Comparison of ENCODE assay signal across 10 cellular contexts in the genomic region with DNA sequence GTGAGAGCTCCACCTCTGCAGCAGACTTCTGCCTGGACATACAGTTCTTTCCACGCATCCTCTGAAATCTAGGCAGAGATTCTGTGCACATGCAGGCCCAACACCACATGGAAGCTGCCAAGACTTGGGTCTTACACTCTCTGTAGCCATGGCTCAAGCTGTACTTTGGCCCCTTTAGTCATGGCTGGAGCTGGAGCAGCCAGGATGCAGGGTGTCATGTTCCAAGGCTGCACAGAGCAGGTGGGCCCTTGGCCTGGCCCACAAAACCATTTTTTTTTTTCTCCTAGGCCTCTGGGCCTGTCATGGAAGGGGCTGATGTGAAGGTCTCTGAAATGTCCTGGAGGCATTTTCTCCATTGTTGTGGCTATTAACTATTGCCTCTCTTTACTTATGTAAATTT.
"Had no signal": no experiment of that assay in that cellular context is flagged by ENCODE, and none has a peak within 500 bp of the region (broad histone marks: within the 10 kb centered on the region; RNA-seq: fewer than 3 reads in every experiment).

No MANE protein-coding gene starts in this region.

- H3K4me1 Mint-ChIP-seq: H9 had no signal

- FAIRE-seq: H1, H54 had no signal

- H3K9me3 Mint-ChIP-seq: HFFc6 had no signal

- H3K4me3 Mint-ChIP-seq: H9, HFFc6 had no signal

- DNase-seq: GM23248, GOT3, H7, H9, HCEC 1CT, HFFc6 had no signal

- H3K27ac ChIP-seq: GM23248 had no signal

- H2AFZ ChIP-seq: GM23248 had no signal

- H3K4me1 ChIP-seq: HAP-1 had no signal

- ATAC-seq: HCT116 had no signal

- H3K9ac ChIP-seq: GM23248 had no signal

- H3K27ac Mint-ChIP-seq: H9, HFFc6 had no signal

- H3K4me3 ChIP-seq: GM23248, HAP-1 had no signal

- H3K9me3 ChIP-seq: HAP-1 had no signal

- H3K36me3 ChIP-seq: HAP-1 had no signal
